ENCODE assay signal across 6 cellular contexts in the genomic region with DNA sequence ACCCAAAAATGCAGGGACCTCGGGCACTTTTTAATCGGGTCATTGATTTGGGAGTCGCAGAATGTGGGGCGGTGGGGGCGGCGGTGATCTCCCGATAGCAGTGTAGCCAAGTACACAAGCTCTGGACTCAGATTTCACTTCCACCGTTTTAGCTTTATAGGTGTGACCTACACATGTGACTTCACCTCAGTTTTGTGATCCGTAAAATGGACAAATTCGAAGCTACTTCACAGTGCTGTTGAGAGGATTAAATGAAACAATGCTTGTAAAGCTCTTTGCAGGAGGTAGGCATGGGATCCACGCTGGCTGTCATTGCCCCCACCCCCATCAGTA. TPM values are rescaled to one million over a fixed set of nuclear protein-coding genes. Genes with fewer than 3 reads are reported as not detected.
DNase-seq lines count a peak whose midpoint lies in the region; ATAC-seq and TF ChIP-seq lines count a peak whose summit lies in the region.

No MANE protein-coding gene starts in this region.

- H3K27ac ChIP-seq in OCI-LY3 (ENCODE audit: low read length) = peak overlapping the region; percentile 87
- H3K27ac ChIP-seq in upper lobe of left lung = peak overlapping the region; percentile 87 to 99 (median 98)

- WGBS in upper lobe of left lung, 2 donors = 8 to 11% methylated on average over 5 to 11 of the region's 11 CpGs

- peaks cover 65% of the 10 kb centered on the region for H3K79me2 ChIP-seq in OCI-LY3 (ENCODE audit: low read length)

- H3K27ac Mint-ChIP-seq in glutamatergic neuron (ENCODE audit: unreplicated experiment) = peak overlapping the region; percentile 34

- H3K9me3 Mint-ChIP-seq in glutamatergic neuron (ENCODE audit: unreplicated experiment) = peaks cover 2% of the 10 kb centered on the region

- no peaks in the 10 kb centered on the region for H3K27me3 ChIP-seq in OCI-LY3 (ENCODE audit: low read depth, low read length)
- no peaks in the 10 kb centered on the region for H3K27me3 ChIP-seq in upper lobe of left lung

- TF ChIP-seq EP300 in upper lobe of left lung (IDR thresholded peaks at IDR 0.05) = no peak

- H3K36me3 ChIP-seq in OCI-LY3 (replicated peaks; ENCODE audit: low read depth, low read length) (peaks cover 32% of the 10 kb centered on the region), upper lobe of left lung (peaks cover 0 to 4% (median 1%) of the 10 kb centered on the region in 4 donors)

- H3K4me3 Mint-ChIP-seq in glutamatergic neuron (ENCODE audit: unreplicated experiment) = peak overlapping the region; percentile 70

- DNase-seq in D341Med (ENCODE audit: low spot score) (peak; percentile 19), glutamatergic neuron (no peak), upper lobe of left lung (no peak), GOT3 (lab: John Stamatoyannopoulos, UW) (no peak)

- H3K4me1 ChIP-seq in OCI-LY3 (ENCODE audit: low read length) (peaks cover 23% of the 10 kb centered on the region), upper lobe of left lung (peaks cover 19 to 38% (median 26%) of the 10 kb centered on the region in 4 donors)

- no peaks in the 10 kb centered on the region for H3K36me3 Mint-ChIP-seq in glutamatergic neuron (ENCODE audit: unreplicated experiment)

- TF ChIP-seq POLR2A in upper lobe of left lung (IDR thresholded peaks at IDR 0.05) = no peak

- no peak for TF ChIP-seq CTCF in OCI-LY3 (IDR thresholded peaks at IDR 0.05; ENCODE audit: low read depth, low read length)
- no peak for TF ChIP-seq CTCF in glutamatergic neuron (IDR thresholded peaks at IDR 0.05; ENCODE audit: partially characterized antibody, unreplicated experiment)
- no peak for TF ChIP-seq CTCF in upper lobe of left lung (IDR thresholded peaks at IDR 0.05)

- H3K4me1 Mint-ChIP-seq in glutamatergic neuron (ENCODE audit: low read depth, unreplicated experiment) = peaks cover 8% of the 10 kb centered on the region

- ATAC-seq in upper lobe of left lung (ENCODE audit: low FRiP score in 2 of 2) (no peak), HG03571 (IDR thresholded peaks at IDR 0.05; ENCODE audit: unreplicated experiment) (no peak)

- peak overlapping the region; percentile 97 for H3K9ac ChIP-seq in OCI-LY3 (ENCODE audit: low read length)

- no peaks in the 10 kb centered on the region for H3K9me3 ChIP-seq in OCI-LY3 (ENCODE audit: insufficient read depth, low read length)
- H3K9me3 ChIP-seq in upper lobe of left lung = no peaks in the 10 kb centered on the region

- H3K4me2 ChIP-seq in OCI-LY3 (ENCODE audit: low read length) = peak overlapping the region; percentile 79

- peak overlapping the region; percentile 99 for H3K4me3 ChIP-seq in OCI-LY3 (ENCODE audit: low read length)
- peak overlapping the region; percentile 90 to 100 (median 98) for H3K4me3 ChIP-seq in upper lobe of left lung

- 0 out of 2 replicates have a peak overlapping the region, but pooled peaks have one; percentile 82 for H2AFZ ChIP-seq in OCI-LY3 (ENCODE audit: low read depth, low read length)

- H4K20me1 ChIP-seq in OCI-LY3 (ENCODE audit: insufficient read depth, low read length) = peaks cover under 1% of the 10 kb centered on the region; the same call in 1 of the 2 replicates

- no peaks in the 10 kb centered on the region for H3K27me3 Mint-ChIP-seq in glutamatergic neuron (ENCODE audit: unreplicated experiment)

RNA-seq across cellular contexts. Expression of gene RITA1, which starts 0.5 kb away (rescaled TPM):
- 6.7 TPM for total RNA-seq in glutamatergic neuron (ENCODE audit: unreplicated experiment)
- total RNA-seq in upper lobe of left lung = 10 to 100 TPM; 11.5 to 25.2 (median 17.6) TPM

RNA-seq across cellular contexts. Expression of gene DDX54, which starts 0.7 kb away (rescaled TPM):
- 16.9 TPM for total RNA-seq in glutamatergic neuron (ENCODE audit: unreplicated experiment)
- total RNA-seq in upper lobe of left lung = 10 to 100 TPM; 43.3 to 81.5 (median 58.9) TPM

RNA-seq across cellular contexts. Expression of gene TPCN1, which starts 35.3 kb away (rescaled TPM):
- total RNA-seq in glutamatergic neuron (ENCODE audit: unreplicated experiment) (7.9 TPM), upper lobe of left lung (100 to 1,000 TPM in 1 of 6 donors, 10 to 100 TPM in 5; 36.6 to 193 (median 52.2) TPM)

RNA-seq across cellular contexts. Expression of gene CFAP73, which starts 36.5 kb away (rescaled TPM):
- total RNA-seq in glutamatergic neuron (ENCODE audit: unreplicated experiment) = not detected
- total RNA-seq in upper lobe of left lung = 10 to 100 TPM in 3 of 6 donors, 1 to 10 TPM in 2, under 1 TPM in 1; 0.97 to 34.1 (median 15.4) TPM

RNA-seq across cellular contexts. Expression of gene RASAL1, which starts 50.4 kb away (rescaled TPM):
- total RNA-seq in glutamatergic neuron (ENCODE audit: unreplicated experiment) (not detected), upper lobe of left lung (1 to 10 TPM in 1 of 6 donors, under 1 TPM in 2, not detected in 3; 0.27 to 4.2 (median 0.60) TPM)
